ENCODE assay signal across 1 cellular context in the genomic region with DNA sequence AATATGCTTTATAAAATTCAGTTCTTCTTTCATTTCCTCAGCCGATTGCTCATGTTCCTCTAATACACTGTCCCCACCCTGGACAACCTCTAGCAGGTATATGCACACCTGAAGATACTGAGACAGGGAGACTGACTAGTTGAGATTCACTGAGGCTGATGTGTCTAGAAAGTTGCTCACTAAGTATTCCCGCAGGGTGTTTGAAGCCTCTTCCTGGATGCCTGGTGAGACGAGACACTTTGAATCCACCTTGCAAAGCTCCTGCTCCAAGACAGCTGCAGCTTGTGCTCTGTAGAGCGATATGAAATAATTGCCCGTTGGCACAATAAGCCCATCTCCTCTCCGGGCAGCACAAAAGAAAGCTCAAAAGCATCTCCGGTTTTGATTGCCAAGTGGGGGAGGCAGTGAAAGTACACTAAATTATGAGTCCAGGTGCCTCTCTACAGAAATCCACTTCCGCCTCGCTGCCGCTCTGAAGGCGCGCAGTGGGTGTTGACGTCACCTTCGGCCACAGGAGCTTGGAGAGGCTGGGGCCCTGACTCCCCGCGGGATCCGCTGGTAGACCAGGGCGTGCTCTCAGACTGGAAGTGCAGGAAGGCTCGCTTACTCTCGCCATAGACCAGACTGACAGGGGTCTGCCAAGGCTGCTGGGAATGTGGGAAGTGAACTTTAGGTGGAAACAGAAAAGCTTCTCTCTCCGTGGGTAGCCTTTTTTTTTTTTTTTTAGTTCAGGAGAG.
TF ChIP-seq lines count a peak whose summit lies in the region.

No MANE protein-coding gene starts in this region.

TF ChIP-seq in H1, 55 proteins besides CTCF, POLR2A, EP300 and RAD21:
- TF ChIP-seq CREB1 (IDR thresholded peaks at IDR 0.05): 0 out of 2 replicates have a peak, but pooled peaks have one; percentile 10
- no peak for TF ChIP-seq RNF2 (IDR thresholded peaks at IDR 0.05; ENCODE audit: borderline replicate concordance, low read depth, low read length, missing control alignments, poor library complexity, severe bottlenecking)
